18 cellular contexts compared by ENCODE assay signal in the genomic region with DNA sequence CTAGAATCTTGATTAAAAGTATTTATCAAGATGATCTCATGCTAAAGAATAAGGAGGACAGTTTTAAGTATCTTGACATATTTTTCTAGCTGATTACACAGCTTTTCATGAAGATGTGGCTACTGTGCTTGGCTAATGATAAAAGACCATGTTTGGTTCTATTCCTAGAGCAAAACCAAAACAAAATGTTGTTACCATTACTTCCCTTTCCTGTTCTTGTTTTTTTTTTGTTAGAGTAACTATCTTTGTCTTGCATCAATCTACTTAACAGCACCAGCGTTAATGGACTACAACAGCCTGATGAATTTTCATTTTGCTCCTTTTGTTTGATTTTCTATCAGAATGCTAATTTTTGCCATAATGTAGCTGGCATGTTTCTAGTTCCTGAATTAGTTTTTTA.
DNase-seq lines count a peak whose midpoint lies in the region; ATAC-seq and TF ChIP-seq lines count a peak whose summit lies in the region.
"Had no signal": no experiment of that assay in that cellular context is flagged by ENCODE, and none has a peak within 500 bp of the region (broad histone marks: within the 10 kb centered on the region; RNA-seq: fewer than 3 reads in every experiment).

No MANE protein-coding gene starts in this region.

- CTCF ChIA-PET in CD4-positive, alpha-beta T cell (lab: Charles Lee), result no interaction called here

- peak overlapping the region; percentile 32; the same call in 1 of the 2 replicates for H3K9ac ChIP-seq in BLaER1

- H3K9me3 ChIP-seq in BLaER1, result peaks cover 23% of the 10 kb centered on the region
- H3K9me3 ChIP-seq in CD4-positive, alpha-beta T cell (ENCODE audit: control insufficient read depth, low read length), result no peaks in the 10 kb centered on the region
- no peaks in the 10 kb centered on the region for H3K9me3 ChIP-seq in effector memory CD4-positive, alpha-beta T cell (ENCODE audit: control insufficient read depth, low read length)
- H3K9me3 ChIP-seq: prostate gland, thoracic aorta had no signal

- H3K36me3 ChIP-seq in BLaER1, result peaks cover 38% of the 10 kb centered on the region
- H3K36me3 ChIP-seq in effector memory CD4-positive, alpha-beta T cell (ENCODE audit: control insufficient read depth, insufficient read depth, low read length), result peaks cover 11% of the 10 kb centered on the region
- H3K36me3 ChIP-seq: prostate gland had no signal

- H3K4me3 ChIP-seq in BLaER1, result peak overlapping the region; percentile 38
- peak overlapping the region; percentile 17 for H3K4me3 ChIP-seq in effector memory CD4-positive, alpha-beta T cell (ENCODE audit: insufficient read depth, low read depth, low read length, poor library complexity, severe bottlenecking)
- H3K4me3 ChIP-seq: prostate gland, thoracic aorta had no signal

- H3K27me3 Mint-ChIP-seq in CD4-positive, alpha-beta T cell, result no peaks in the 10 kb centered on the region

- peaks cover 26% of the 10 kb centered on the region for H3K4me1 Mint-ChIP-seq in CD4-positive, alpha-beta T cell (ENCODE audit: low read depth)

- H3K27ac Mint-ChIP-seq in CD4-positive, alpha-beta T cell, result peak overlapping the region; percentile 42
- H3K27ac Mint-ChIP-seq: nephron had no signal

- intact Hi-C loops in CD4-positive, alpha-beta T cell (cut with DNase I, micrococcal nuclease), result no loop called here

- ATAC-seq in CD4-positive, alpha-beta T cell (ENCODE audit: poor library complexity), result no peak
- no peak for ATAC-seq in HG03196 (IDR thresholded peaks at IDR 0.05; ENCODE audit: unreplicated experiment)

- POLR2A ChIA-PET in CD4-positive, alpha-beta T cell (lab: Charles Lee), result interaction anchor here (0.7 kb wide), 1 partner anchor 170 kb away, joined by 4 read pairs; no protein-coding TSS in a partner anchor

- peak overlapping the region; percentile 13 for H3K4me3 Mint-ChIP-seq in CD4-positive, alpha-beta T cell
- H3K4me3 Mint-ChIP-seq: nephron had no signal

- peaks cover 80% of the 10 kb centered on the region for H3K36me3 Mint-ChIP-seq in CD4-positive, alpha-beta T cell (ENCODE audit: low read depth)

- H3K4me1 ChIP-seq in BLaER1, result peaks cover 60% of the 10 kb centered on the region
- no peaks in the 10 kb centered on the region for H3K4me1 ChIP-seq in effector memory CD4-positive, alpha-beta T cell (ENCODE audit: control insufficient read depth, insufficient read depth, low read length, poor library complexity, severe bottlenecking)
- H3K4me1 ChIP-seq: prostate gland had no signal

- no peak for TF ChIP-seq CTCF in CD4-positive, alpha-beta T cell (IDR thresholded peaks at IDR 0.05)

- no peaks in the 10 kb centered on the region for H3K9me3 Mint-ChIP-seq in CD4-positive, alpha-beta T cell

- DNase-seq in CD4-positive, alpha-beta T cell, result no peak
- DNase-seq in KBM-7 (peak; percentile 1), hepatic stellate cell (ENCODE audit: low spot score) (no peak), NCI-H2029 (lab: John Stamatoyannopoulos, UW) (no peak), DMS153 treated with DMSO at 0.1 percent for 48 hours (lab: John Stamatoyannopoulos, UW; ENCODE audit: unreplicated experiment) (no peak)
- DNase-seq in effector memory CD4-positive, alpha-beta T cell, result no peak
- DNase-seq: activated naive CD4-positive, alpha-beta T cell; AML-193; GDM1; islet precursor cell; NCI-H1694; NCI-H2227 treated with DMSO at 0.1 percent for 48 hours had no signal

- in situ Hi-C loops in KBM-7 (cut with MboI; ENCODE audit: low pct_unique_long_range_greater_than_20kb, low sequenced_read_pairs), result no loop called here

- no peaks in the 10 kb centered on the region for H4K20me1 ChIP-seq in BLaER1

- peak overlapping the region; percentile 69 for H3K4me2 ChIP-seq in BLaER1

- H3K27ac ChIP-seq in BLaER1, result peak overlapping the region; percentile 36
- no peak overlapping the region for H3K27ac ChIP-seq in CD4-positive, alpha-beta T cell (ENCODE audit: low read depth, low read length)
- H3K27ac ChIP-seq in effector memory CD4-positive, alpha-beta T cell (ENCODE audit: insufficient read depth, low read length, poor library complexity, severe bottlenecking), result no peak overlapping the region
- H3K27ac ChIP-seq: prostate gland, thoracic aorta, VCaP had no signal

- H3K27me3 ChIP-seq in BLaER1, result no peaks in the 10 kb centered on the region
- no peaks in the 10 kb centered on the region for H3K27me3 ChIP-seq in CD4-positive, alpha-beta T cell (ENCODE audit: control insufficient read depth, insufficient read depth, low read length)
- H3K27me3 ChIP-seq in effector memory CD4-positive, alpha-beta T cell (replicated peaks; ENCODE audit: control insufficient read depth, insufficient read depth, low read length, poor library complexity, severe bottlenecking), result no peaks in the 10 kb centered on the region
